Comparison of ENCODE assay signal across 38 cellular contexts in genomic region chr11:1526785-1527184, GRCh38. TPM values are rescaled to one million over a fixed set of nuclear protein-coding genes. Genes with fewer than 3 reads are reported as not detected.
"Had no signal": no experiment of that assay in that cellular context is flagged by ENCODE, and none has a peak within 500 bp of the region (broad histone marks: within the 10 kb centered on the region; RNA-seq: fewer than 3 reads in every experiment).

No MANE protein-coding gene starts in this region.

- ATAC-seq: activated CD4-positive, CD25-positive, alpha-beta regulatory T cell treated with anti-CD3 and anti-CD28 coated beads, Interleukin-2, amount 50 U/mL, for 24 hours; activated CD8-positive, alpha-beta T cell treated with anti-CD3 and anti-CD28 coated beads for 36 hours; activated T-cell treated with anti-CD3 and anti-CD28 coated beads, Interleukin-2, amount 50 U/mL, for 4 hours; activated T-helper 17 cell treated with anti-CD3 and anti-CD28 coated beads, Interleukin-2, amount 50 U/mL, for 72 hours; gastrocnemius medialis; T-helper 17 cell had no signal

- DNase-seq: activated B cell treated with CpG ODN at 0.5 μM for 24 hours; activated CD4-positive, alpha-beta T cell treated with anti-CD3 and anti-CD28 coated beads for 48 hours; activated CD4-positive, alpha-beta T cell treated with anti-CD3 and anti-CD28 coated beads, Interleukin-2, amount 50 U/mL, for 1 hour; activated CD4-positive, alpha-beta T cell treated with anti-CD3 and anti-CD28 coated beads, Interleukin-2, amount 50 U/mL, for 48 hours; activated CD8-positive, alpha-beta memory T cell treated with anti-CD3 and anti-CD28 coated beads for 24 hours; activated CD8-positive, alpha-beta T cell treated with anti-CD3 and anti-CD28 coated beads for 36 hours; activated effector memory CD4-positive, alpha-beta T cell treated with Interleukin-2 at 50 U/mL for 16 hours; activated gamma-delta T cell treated with Interleukin-2 at 50 U/mL for 16 hours; activated naive CD4-positive, alpha-beta T cell treated with anti-CD3 and anti-CD28 coated beads, Interleukin-2, amount 50 U/mL, for 16 hours; activated naive CD4-positive, alpha-beta T cell treated with Interleukin-2 at 50 U/mL for 16 hours; activated T-cell treated with anti-CD3 and anti-CD28 coated beads, Interleukin-2, amount 50 U/mL, for 4 hours; amniotic stem cell; anterior cingulate cortex; brain microvascular endothelial cell; caudate nucleus; cortex of kidney; dermis blood vessel endothelial cell; effector CD4-positive, alpha-beta T cell; esophagus squamous epithelium; gastrocnemius medialis; SW 1271; T-helper 1 cell; T-helper 17 cell; T1000; WERI-Rb-1 had no signal

- H3K4me3 Mint-ChIP-seq: activated B cell treated with CpG ODN at 0.5 μM for 24 hours; activated CD8-positive, alpha-beta T cell treated with anti-CD3 and anti-CD28 coated beads for 36 hours; activated naive CD8-positive, alpha-beta T cell; activated T-cell treated with anti-CD3 and anti-CD28 coated beads, Interleukin-2, amount 50 U/mL, for 4 hours; activated T-helper 17 cell treated with anti-CD3 and anti-CD28 coated beads, Interleukin-2, amount 50 U/mL, for 72 hours; T-helper 17 cell; T-helper 2 cell treated with Interferon-gamma antibody and Interleukin-4, amounts not matched to agents 5 μg/mL and 100 μg/mL, for 36 hours had no signal

- H3K27ac ChIP-seq: brain microvascular endothelial cell, epithelial cell of prostate, esophagus squamous epithelium, gastrocnemius medialis, WERI-Rb-1 had no signal

- H3K36me3 ChIP-seq: brain microvascular endothelial cell, gastrocnemius medialis had no signal

- H3K9me3 ChIP-seq: esophagus squamous epithelium, gastrocnemius medialis had no signal

- H3K4me3 ChIP-seq: esophagus squamous epithelium, gastrocnemius medialis had no signal

- H3K27me3 ChIP-seq: brain microvascular endothelial cell, esophagus squamous epithelium, gastrocnemius medialis had no signal

- H3K9me3 Mint-ChIP-seq: activated B cell treated with CpG ODN at 0.5 μM for 24 hours; activated CD8-positive, alpha-beta T cell treated with anti-CD3 and anti-CD28 coated beads for 36 hours; activated T-cell treated with anti-CD3 and anti-CD28 coated beads, Interleukin-2, amount 50 U/mL, for 4 hours; activated T-helper 17 cell treated with anti-CD3 and anti-CD28 coated beads, Interleukin-2, amount 50 U/mL, for 72 hours; T-helper 2 cell treated with Interferon-gamma antibody and Interleukin-4, amounts not matched to agents 5 μg/mL and 100 μg/mL, for 36 hours had no signal

- H3K27me3 Mint-ChIP-seq: activated B cell treated with CpG ODN at 0.5 μM for 24 hours; activated CD8-positive, alpha-beta T cell treated with anti-CD3 and anti-CD28 coated beads for 36 hours; activated naive CD8-positive, alpha-beta T cell; activated T-helper 17 cell treated with anti-CD3 and anti-CD28 coated beads, Interleukin-2, amount 50 U/mL, for 72 hours; T-helper 17 cell had no signal

- H3K27ac Mint-ChIP-seq: activated B cell treated with CpG ODN at 0.5 μM for 24 hours; activated CD8-positive, alpha-beta T cell treated with anti-CD3 and anti-CD28 coated beads for 36 hours; activated naive CD8-positive, alpha-beta T cell; activated T-helper 17 cell treated with anti-CD3 and anti-CD28 coated beads, Interleukin-2, amount 50 U/mL, for 72 hours; T-helper 17 cell; T-helper 2 cell treated with Interferon-gamma antibody and Interleukin-4, amounts not matched to agents 5 μg/mL and 100 μg/mL, for 36 hours had no signal

- H3K36me3 Mint-ChIP-seq: activated naive CD8-positive, alpha-beta T cell had no signal

RNA-seq across cellular contexts. Expression of gene KRTAP5-1, which starts 58.3 kb away (rescaled TPM):
- total RNA-seq: activated B cell treated with CpG ODN at 0.5 μM for 24 hours; activated CD8-positive, alpha-beta T cell treated with anti-CD3 and anti-CD28 coated beads for 36 hours; activated T-cell treated with anti-CD3 and anti-CD28 coated beads, Interleukin-2, amount 50 U/mL, for 4 hours; activated T-helper 17 cell treated with anti-CD3 and anti-CD28 coated beads, Interleukin-2, amount 50 U/mL, for 72 hours; astrocyte; bronchial epithelial cell; chondrocyte; dermis blood vessel endothelial cell; endothelial cell of umbilical vein; esophagus squamous epithelium; fibroblast of lung; fibroblast of villous mesenchyme; gastrocnemius medialis; T-helper 17 cell had no signal
- polyA plus RNA-seq: adipose tissue, endothelial cell of umbilical vein, esophagus, fibroblast of lung had no signal
